17 cellular contexts compared by ENCODE assay signal in genomic region chr1:58721247-58721820, GRCh38. TPM values are rescaled to one million over a fixed set of nuclear protein-coding genes. Genes with fewer than 3 reads are reported as not detected.
DNase-seq lines count a peak whose midpoint lies in the region; ATAC-seq and TF ChIP-seq lines count a peak whose summit lies in the region.
"Had no signal": no experiment of that assay in that cellular context is flagged by ENCODE, and none has a peak within 500 bp of the region (broad histone marks: within the 10 kb centered on the region; RNA-seq: fewer than 3 reads in every experiment).

No MANE protein-coding gene starts in this region.

- H3K36me3 ChIP-seq in esophagus muscularis mucosa = no peaks in the 10 kb centered on the region

- no peaks in the 10 kb centered on the region for H3K27me3 Mint-ChIP-seq in activated T-helper 2 cell treated with anti-CD3 and anti-CD28 coated beads, Interferon-gamma antibody, Interleukin-2, Interleukin-4, amounts not matched to agents 10 μg/mL and 5 μg/mL and 100 μg/mL, durations not matched to agents 14 hours and 24 hours and 36 hours (ENCODE audit: low read depth)

- H3K4me1 ChIP-seq in esophagus muscularis mucosa = peaks cover 14 to 24% (median 18%) of the 10 kb centered on the region in 4 donors
- H3K4me1 ChIP-seq: Caco-2 had no signal

- intact Hi-C loops in activated T-helper 2 cell treated with anti-CD3 and anti-CD28 coated beads, Interferon-gamma antibody, Interleukin-2, Interleukin-4, amounts not matched to agents 10 μg/mL and 5 μg/mL and 100 μg/mL, durations not matched to agents 14 hours and 24 hours and 36 hours (cut with micrococcal nuclease) = no loop called here
- intact Hi-C loops in esophagus muscularis mucosa (cut with DNase I) = no loop called here

- WGBS in esophagus muscularis mucosa = 84% methylated on average over 6 of the region's 6 CpGs

- TF ChIP-seq CTCF in esophagus muscularis mucosa (IDR thresholded peaks at IDR 0.05) = no peak

- TF ChIP-seq POLR2A in esophagus muscularis mucosa (IDR thresholded peaks at IDR 0.05; ENCODE audit: low read depth) = no peak

- H3K4me3 Mint-ChIP-seq in activated T-helper 2 cell treated with anti-CD3 and anti-CD28 coated beads, Interferon-gamma antibody, Interleukin-2, Interleukin-4, amounts not matched to agents 10 μg/mL and 5 μg/mL and 100 μg/mL, durations not matched to agents 14 hours and 24 hours and 36 hours (ENCODE audit: low read depth) = no peak overlapping the region

- ATAC-seq in HG02852 (IDR thresholded peaks at IDR 0.05; ENCODE audit: unreplicated experiment) = no peak
- ATAC-seq: HCT116, SK-N-SH treated with all-trans-retinoic acid at 6 μM for 48 hours had no signal

- peak overlapping the region; percentile 43 for H3K27ac Mint-ChIP-seq in activated T-helper 2 cell treated with anti-CD3 and anti-CD28 coated beads, Interferon-gamma antibody, Interleukin-2, Interleukin-4, amounts not matched to agents 10 μg/mL and 5 μg/mL and 100 μg/mL, durations not matched to agents 14 hours and 24 hours and 36 hours

- TF ChIP-seq EP300 in esophagus muscularis mucosa (IDR thresholded peaks at IDR 0.05) = no peak

- H3K9me3 ChIP-seq in esophagus muscularis mucosa = no peaks in the 10 kb centered on the region
- H3K9me3 ChIP-seq: Caco-2 had no signal

- no peaks in the 10 kb centered on the region for H3K27me3 ChIP-seq in esophagus muscularis mucosa

- peaks cover 4% of the 10 kb centered on the region for H3K36me3 Mint-ChIP-seq in activated T-helper 2 cell treated with anti-CD3 and anti-CD28 coated beads, Interferon-gamma antibody, Interleukin-2, Interleukin-4, amounts not matched to agents 10 μg/mL and 5 μg/mL and 100 μg/mL, durations not matched to agents 14 hours and 24 hours and 36 hours (ENCODE audit: low read depth)

- H3K27ac ChIP-seq in esophagus muscularis mucosa (replicated peaks in 1 of 4) (no peak overlapping the region), substantia nigra (ENCODE audit: low read depth, low read length, poor library complexity, severe bottlenecking) (no peak overlapping the region)
- H3K27ac ChIP-seq: C4-2B, PC-9 had no signal

- H3K9me3 Mint-ChIP-seq in activated T-helper 2 cell treated with anti-CD3 and anti-CD28 coated beads, Interferon-gamma antibody, Interleukin-2, Interleukin-4, amounts not matched to agents 10 μg/mL and 5 μg/mL and 100 μg/mL, durations not matched to agents 14 hours and 24 hours and 36 hours = peaks cover 3% of the 10 kb centered on the region

- peaks cover 77% of the 10 kb centered on the region for H3K4me1 Mint-ChIP-seq in activated T-helper 2 cell treated with anti-CD3 and anti-CD28 coated beads, Interferon-gamma antibody, Interleukin-2, Interleukin-4, amounts not matched to agents 10 μg/mL and 5 μg/mL and 100 μg/mL, durations not matched to agents 14 hours and 24 hours and 36 hours (ENCODE audit: low read depth)

- no peak overlapping the region for H3K4me3 ChIP-seq in esophagus muscularis mucosa
- H3K4me3 ChIP-seq: PC-9 had no signal

- DNase-seq in AG20443 (ENCODE audit: low spot score) = peak; percentile 26
- peak; percentile 43 for DNase-seq in EL
- no peak for DNase-seq in activated T-helper 2 cell treated with anti-CD3 and anti-CD28 coated beads, Interferon-gamma antibody, Interleukin-2, Interleukin-4, amounts not matched to agents 10 μg/mL and 5 μg/mL and 100 μg/mL, durations not matched to agents 14 hours and 24 hours and 36 hours (ENCODE audit: low spot score)
- DNase-seq in esophagus muscularis mucosa (ENCODE audit: extremely low spot score) = peak; percentile 26
- DNase-seq in substantia nigra (lab: John Stamatoyannopoulos, UW) = no peak
- no peak for DNase-seq in RKO (ENCODE audit: low spot score)
- DNase-seq: Caco-2, KBM-7, NCI-H1105, NCI-H187 treated with DMSO at 0.1 percent for 48 hours, NCI-H446, PC-9, SHP77 had no signal

RNA-seq across cellular contexts. Expression of gene MYSM1, which starts 21.5 kb away (rescaled TPM):
- total RNA-seq in activated T-helper 2 cell treated with anti-CD3 and anti-CD28 coated beads, Interferon-gamma antibody, Interleukin-2, Interleukin-4, amounts not matched to agents 10 μg/mL and 5 μg/mL and 100 μg/mL, durations not matched to agents 14 hours and 24 hours and 36 hours = 44.3 and 50.1 TPM in 2 replicates
- 10 to 100 TPM in 3 of 4 donors, 1 to 10 TPM in 1; 9.3 to 17.1 (median 14.0) TPM for total RNA-seq in esophagus muscularis mucosa

Comparison
In these comparisons a context has a peak if more than half of its experiments do, and no peak if none do; other contexts are left out.
1. DNase-seq: peak in AG20443 (single experiment), EL (single experiment) and esophagus muscularis mucosa (single experiment); none in activated T-helper 2 cell treated with anti-CD3 and anti-CD28 coated beads, Interferon-gamma antibody, Interleukin-2, Interleukin-4, amounts not matched to agents 10 μg/mL and 5 μg/mL and 100 μg/mL, durations not matched to agents 14 hours and 24 hours and 36 hours (single experiment), substantia nigra (0 of 49) and RKO (single experiment).